Comparison of ENCODE assay signal across 16 cellular contexts in genomic region chr17:56269998-56270397, GRCh38.
"Had no signal": no experiment of that assay in that cellular context is flagged by ENCODE, and none has a peak within 500 bp of the region (broad histone marks: within the 10 kb centered on the region; RNA-seq: fewer than 3 reads in every experiment).

No MANE protein-coding gene starts in this region.

- H3K9me3 ChIP-seq: neutrophil, pancreas, psoas muscle, right atrium auricular region, tibial nerve had no signal

- H3K4me1 ChIP-seq: pancreas, psoas muscle, right atrium auricular region had no signal

- H3K27ac ChIP-seq: neutrophil, pancreas, psoas muscle, right atrium auricular region had no signal

- H3K27me3 ChIP-seq: neutrophil, pancreas, right atrium auricular region, tibial nerve had no signal

- H3K36me3 ChIP-seq: neutrophil, pancreas, right atrium auricular region, tibial nerve had no signal

- DNase-seq: activated B cell treated with CpG ODN at 0.5 μM for 24 hours; activated CD4-positive, alpha-beta memory T cell treated with anti-CD3 and anti-CD28 coated beads for 36 hours; activated CD4-positive, alpha-beta T cell treated with anti-CD3 and anti-CD28 coated beads for 48 hours; activated gamma-delta T cell; activated naive CD4-positive, alpha-beta T cell treated with anti-CD3 and anti-CD28 coated beads, Interleukin-2, amount 50 U/mL, for 16 hours; activated naive CD8-positive, alpha-beta T cell treated with anti-CD3 and anti-CD28 coated beads, Interleukin-2, amount 50 U/mL, for 24 hours; anterior cingulate cortex; immature natural killer cell; pancreas; psoas muscle; stimulated activated CD4-positive, alpha-beta T cell treated with anti-CD3 and anti-CD28 coated beads, Interleukin-1b, Interleukin-23, amount 100 ng/mL, for 48 hours; T-helper 17 cell had no signal

- H3K4me3 ChIP-seq: lung, pancreas, psoas muscle, right atrium auricular region, tibial nerve had no signal
